In the genomic region with DNA sequence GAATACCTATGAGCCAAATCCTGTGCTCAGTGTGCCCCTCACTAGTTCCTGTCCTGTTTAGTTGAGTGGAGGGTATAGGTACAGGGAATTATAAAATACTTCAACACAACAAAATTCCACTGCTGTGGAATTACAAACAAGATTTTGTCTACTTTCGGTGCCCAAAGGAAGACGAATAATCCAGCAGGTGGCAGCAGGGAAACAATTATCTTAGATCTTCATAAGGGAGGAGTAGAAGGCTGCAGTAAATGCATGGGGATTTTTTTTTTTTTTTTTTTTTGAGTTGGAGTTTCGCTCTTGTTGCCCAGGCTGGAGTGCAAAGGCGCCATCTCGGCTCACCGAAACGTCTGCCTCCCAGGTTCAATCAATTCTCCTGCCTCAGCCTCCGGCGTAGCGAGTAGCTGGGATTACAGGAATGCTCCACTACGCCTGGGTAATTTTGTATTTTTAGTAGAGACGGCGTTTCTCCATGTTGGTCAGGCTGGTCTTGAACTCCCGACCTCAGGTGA, we compare ENCODE assay signal across 1 cellular context.
TF ChIP-seq lines count a peak whose summit lies in the region.

No MANE protein-coding gene starts in this region.

TF ChIP-seq in GM23338, 12 proteins besides CTCF, POLR2A, EP300 and RAD21:
- TF ChIP-seq, protein P1, sequence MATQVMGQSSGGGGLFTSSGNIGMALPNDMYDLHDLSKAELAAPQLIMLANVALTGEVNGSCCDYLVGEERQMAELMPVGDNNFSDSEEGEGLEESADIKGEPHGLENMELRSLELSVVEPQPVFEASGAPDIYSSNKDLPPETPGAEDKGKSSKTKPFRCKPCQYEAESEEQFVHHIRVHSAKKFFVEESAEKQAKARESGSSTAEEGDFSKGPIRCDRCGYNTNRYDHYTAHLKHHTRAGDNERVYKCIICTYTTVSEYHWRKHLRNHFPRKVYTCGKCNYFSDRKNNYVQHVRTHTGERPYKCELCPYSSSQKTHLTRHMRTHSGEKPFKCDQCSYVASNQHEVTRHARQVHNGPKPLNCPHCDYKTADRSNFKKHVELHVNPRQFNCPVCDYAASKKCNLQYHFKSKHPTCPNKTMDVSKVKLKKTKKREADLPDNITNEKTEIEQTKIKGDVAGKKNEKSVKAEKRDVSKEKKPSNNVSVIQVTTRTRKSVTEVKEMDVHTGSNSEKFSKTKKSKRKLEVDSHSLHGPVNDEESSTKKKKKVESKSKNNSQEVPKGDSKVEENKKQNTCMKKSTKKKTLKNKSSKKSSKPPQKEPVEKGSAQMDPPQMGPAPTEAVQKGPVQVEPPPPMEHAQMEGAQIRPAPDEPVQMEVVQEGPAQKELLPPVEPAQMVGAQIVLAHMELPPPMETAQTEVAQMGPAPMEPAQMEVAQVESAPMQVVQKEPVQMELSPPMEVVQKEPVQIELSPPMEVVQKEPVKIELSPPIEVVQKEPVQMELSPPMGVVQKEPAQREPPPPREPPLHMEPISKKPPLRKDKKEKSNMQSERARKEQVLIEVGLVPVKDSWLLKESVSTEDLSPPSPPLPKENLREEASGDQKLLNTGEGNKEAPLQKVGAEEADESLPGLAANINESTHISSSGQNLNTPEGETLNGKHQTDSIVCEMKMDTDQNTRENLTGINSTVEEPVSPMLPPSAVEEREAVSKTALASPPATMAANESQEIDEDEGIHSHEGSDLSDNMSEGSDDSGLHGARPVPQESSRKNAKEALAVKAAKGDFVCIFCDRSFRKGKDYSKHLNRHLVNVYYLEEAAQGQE (IDR thresholded peaks at IDR 0.05; ENCODE audit: unreplicated experiment): no peak
- TF ChIP-seq ZNF331 (CRISPR knock-in tag; IDR thresholded peaks at IDR 0.05; ENCODE audit: low read depth): no peak
- no peak for TF ChIP-seq EZH2 (IDR thresholded peaks at IDR 0.05; ENCODE audit: low read depth, unreplicated experiment)
- no peak for TF ChIP-seq ETS1 (IDR thresholded peaks at IDR 0.05)
